Comparison of ENCODE assay signal across 8 cellular contexts in genomic region chr20:2523919-2524434, GRCh38. TPM values are rescaled to one million over a fixed set of nuclear protein-coding genes. Genes with fewer than 3 reads are reported as not detected.
DNase-seq lines count a peak whose midpoint lies in the region; TF ChIP-seq lines count a peak whose summit lies in the region.

No MANE protein-coding gene starts in this region.

- intact Hi-C loops in CD14-positive monocyte (cut with micrococcal nuclease): loop anchor here in 1 of 2 donors (10.0 kb wide), 1 partner anchor 141 kb away; the partner anchor contains the start of gene IDH3B

- WGBS in ectodermal cell, 2 experiments: 54 to 56% methylated on average over 6 of the region's 6 CpGs
- no CpG with 5 or more reads among the region's 6 CpGs for WGBS in neuronal stem cell (ENCODE audit: extremely low coverage in 2 of 2, insufficient read length in 2 of 2, insufficient replicate concordance in 1 of 2), 2 donors

- H2AFZ ChIP-seq in neuronal stem cell (ENCODE audit: low read length): peak overlapping the region; percentile 98

- H3K4me1 ChIP-seq in ectodermal cell (ENCODE audit: control insufficient read depth, insufficient read depth, low read length) (no peaks in the 10 kb centered on the region), neuronal stem cell (ENCODE audit: control insufficient read depth in 2 of 2, insufficient read depth in 1 of 2, low read depth in 1 of 2, low read length in 2 of 2) (peaks cover 0 to 5% of the 10 kb centered on the region in 2 donors)

- no peak overlapping the region for H4K8ac ChIP-seq in neuronal stem cell (ENCODE audit: low read depth, low read length)

- no peak overlapping the region for H2BK15ac ChIP-seq in neuronal stem cell (ENCODE audit: low read length)

- H3K23ac ChIP-seq in neuronal stem cell (ENCODE audit: low read depth, low read length, poor library complexity): no peak overlapping the region

- H3K9me3 ChIP-seq in ectodermal cell (ENCODE audit: control insufficient read depth, low read length) (no peaks in the 10 kb centered on the region), neuronal stem cell (replicated peaks in 1 of 2; ENCODE audit: control insufficient read depth in 2 of 2, insufficient read depth in 1 of 2, low read depth in 1 of 2, low read length in 2 of 2) (peaks cover 0 to 9% of the 10 kb centered on the region in 2 donors)

- H4K91ac ChIP-seq in neuronal stem cell (ENCODE audit: low read depth, low read length, poor library complexity): no peak overlapping the region

- TF ChIP-seq POLR2A in NB4 (IDR thresholded peaks at IDR 0.05; ENCODE audit: extremely low read depth, insufficient read length): no peak

- H3K79me1 ChIP-seq in neuronal stem cell (ENCODE audit: low read depth, low read length): no peaks in the 10 kb centered on the region

- no peak overlapping the region for H2BK120ac ChIP-seq in neuronal stem cell (ENCODE audit: low read depth, low read length)

- no peak for DNase-seq in CD14-positive monocyte (ENCODE audit: low spot score)
- no peak for DNase-seq in NB4 (ENCODE audit: low read depth)
- no peak for DNase-seq in neuronal stem cell (ENCODE audit: low spot score)
- no peak for DNase-seq in stimulated activated CD4-positive, alpha-beta T cell treated with anti-CD3 and anti-CD28 coated beads, Interleukin-2, amount 100 ng/mL, for 48 hours
- DNase-seq in D341Med (ENCODE audit: low spot score): no peak
- DNase-seq in DMS114 treated with DMSO at 0.1 percent for 48 hours (lab: John Stamatoyannopoulos, UW; ENCODE audit: unreplicated experiment): no peak
- no peak for DNase-seq in retina

- peak overlapping the region; percentile 95 for H3K4me3 Mint-ChIP-seq in CD14-positive monocyte

- peak overlapping the region; percentile 13 for H3K18ac ChIP-seq in neuronal stem cell (ENCODE audit: low read length)

- peak overlapping the region in 1 of 7 donors; percentile 20 for H3K27ac Mint-ChIP-seq in CD14-positive monocyte

- H3K36me3 Mint-ChIP-seq in CD14-positive monocyte: no peaks in the 10 kb centered on the region

- H3K27ac ChIP-seq in ectodermal cell (ENCODE audit: insufficient read depth, low read depth, low read length, poor library complexity, severe bottlenecking) (no peak overlapping the region), neuronal stem cell (replicated peaks; ENCODE audit: low read length) (no peak overlapping the region)

- H3K27me3 ChIP-seq in ectodermal cell (ENCODE audit: control insufficient read depth, insufficient read depth, low read length, poor library complexity, severe bottlenecking) (peaks cover 65% of the 10 kb centered on the region), neuronal stem cell (ENCODE audit: control insufficient read depth in 3 of 3, insufficient read depth in 3 of 3, low read depth in 1 of 3, low read length in 3 of 3) (peaks cover 0 to 20% (median 0%) of the 10 kb centered on the region in 3 experiments)

- no peak overlapping the region for H2BK12ac ChIP-seq in neuronal stem cell (ENCODE audit: low read length)

- no peak overlapping the region for H3K4me2 ChIP-seq in neuronal stem cell (ENCODE audit: insufficient read depth, low read length, poor library complexity, severe bottlenecking)

- no peak overlapping the region for H3K14ac ChIP-seq in neuronal stem cell (ENCODE audit: low read length)

- H3K4me1 Mint-ChIP-seq in CD14-positive monocyte: peaks cover 19% of the 10 kb centered on the region

- peak overlapping the region; percentile 37 for H3K4me3 ChIP-seq in NB4 (ENCODE audit: low read depth, low read length)
- H3K4me3 ChIP-seq in ectodermal cell (ENCODE audit: insufficient read depth, low read depth, low read length): peak overlapping the region; percentile 65
- H3K4me3 ChIP-seq in neuronal stem cell (ENCODE audit: low read length in 2 of 2): peak overlapping the region in 1 of 2 donors; percentile 65

- H3K4ac ChIP-seq in neuronal stem cell (ENCODE audit: low read length): no peak overlapping the region

- peaks cover 0 to 3% (median 0%) of the 10 kb centered on the region in 7 donors for H3K9me3 Mint-ChIP-seq in CD14-positive monocyte

- H2AK5ac ChIP-seq in neuronal stem cell (ENCODE audit: low read depth, low read length): no peak overlapping the region

- TF ChIP-seq CTCF in CD14-positive monocyte (IDR thresholded peaks at IDR 0.05): no peak
- TF ChIP-seq CTCF in NB4 (IDR thresholded peaks at IDR 0.05; ENCODE audit: low read depth, low read length): no peak

- peaks cover 43 to 50% (median 48%) of the 10 kb centered on the region in 3 donors for H3K27me3 Mint-ChIP-seq in CD14-positive monocyte (ENCODE audit: low read depth in 3 of 3)

- no peak overlapping the region for H3K9ac ChIP-seq in neuronal stem cell (ENCODE audit: low read depth, low read length, poor library complexity)

- H2BK5ac ChIP-seq in neuronal stem cell (ENCODE audit: low read length): no peak overlapping the region

- no peaks in the 10 kb centered on the region for H3K36me3 ChIP-seq in ectodermal cell (ENCODE audit: control insufficient read depth, insufficient read depth, low read length)
- no peaks in the 10 kb centered on the region for H3K36me3 ChIP-seq in neuronal stem cell (replicated peaks in 1 of 2; ENCODE audit: control insufficient read depth in 2 of 2, insufficient read depth in 2 of 2, low read length in 2 of 2)

RNA-seq across cellular contexts. Expression of gene TMC2, which starts 12.4 kb away (rescaled TPM):
- not detected for polyA plus RNA-seq in CD14-positive monocyte
- not detected for polyA plus RNA-seq in ectodermal cell (2013, experiment 1 of 4)
- polyA plus RNA-seq in ectodermal cell (2013, experiment 2 of 4): not detected
- polyA plus RNA-seq in ectodermal cell (2013, experiment 3 of 4): not detected
- polyA plus RNA-seq in ectodermal cell (2013, experiment 4 of 4): not detected
- 0.01 TPM for polyA plus RNA-seq in neuronal stem cell (2013, experiment 1 of 2)
- polyA plus RNA-seq in neuronal stem cell (2013, experiment 2 of 2): not detected

RNA-seq across cellular contexts. Expression of gene ZNF343, which starts 15.3 kb away (rescaled TPM):
- polyA plus RNA-seq in CD14-positive monocyte: 1 to 10 TPM; 1.3 TPM
- 11.5 TPM for polyA plus RNA-seq in ectodermal cell (2013, experiment 1 of 4)
- polyA plus RNA-seq in ectodermal cell (2013, experiment 2 of 4): 7.0 TPM
- polyA plus RNA-seq in ectodermal cell (2013, experiment 3 of 4): 4.9 TPM
- polyA plus RNA-seq in ectodermal cell (2013, experiment 4 of 4): 6.2 TPM
- 4.8 TPM for polyA plus RNA-seq in neuronal stem cell (2013, experiment 1 of 2)
- 5.0 TPM for polyA plus RNA-seq in neuronal stem cell (2013, experiment 2 of 2)

RNA-seq across cellular contexts. Expression of gene SNRPB, which starts 53.4 kb away (rescaled TPM):
- polyA plus RNA-seq in CD14-positive monocyte: 100 to 1,000 TPM; 183 to 213 TPM
- polyA plus RNA-seq in ectodermal cell (2013, experiment 1 of 4): 462 TPM
- 416 TPM for polyA plus RNA-seq in ectodermal cell (2013, experiment 2 of 4)
- polyA plus RNA-seq in ectodermal cell (2013, experiment 3 of 4): 318 TPM
- 333 TPM for polyA plus RNA-seq in ectodermal cell (2013, experiment 4 of 4)
- 389 TPM for polyA plus RNA-seq in neuronal stem cell (2013, experiment 1 of 2)
- polyA plus RNA-seq in neuronal stem cell (2013, experiment 2 of 2): 374 TPM
